ENCODE assay signal across 8 cellular contexts in the genomic region with DNA sequence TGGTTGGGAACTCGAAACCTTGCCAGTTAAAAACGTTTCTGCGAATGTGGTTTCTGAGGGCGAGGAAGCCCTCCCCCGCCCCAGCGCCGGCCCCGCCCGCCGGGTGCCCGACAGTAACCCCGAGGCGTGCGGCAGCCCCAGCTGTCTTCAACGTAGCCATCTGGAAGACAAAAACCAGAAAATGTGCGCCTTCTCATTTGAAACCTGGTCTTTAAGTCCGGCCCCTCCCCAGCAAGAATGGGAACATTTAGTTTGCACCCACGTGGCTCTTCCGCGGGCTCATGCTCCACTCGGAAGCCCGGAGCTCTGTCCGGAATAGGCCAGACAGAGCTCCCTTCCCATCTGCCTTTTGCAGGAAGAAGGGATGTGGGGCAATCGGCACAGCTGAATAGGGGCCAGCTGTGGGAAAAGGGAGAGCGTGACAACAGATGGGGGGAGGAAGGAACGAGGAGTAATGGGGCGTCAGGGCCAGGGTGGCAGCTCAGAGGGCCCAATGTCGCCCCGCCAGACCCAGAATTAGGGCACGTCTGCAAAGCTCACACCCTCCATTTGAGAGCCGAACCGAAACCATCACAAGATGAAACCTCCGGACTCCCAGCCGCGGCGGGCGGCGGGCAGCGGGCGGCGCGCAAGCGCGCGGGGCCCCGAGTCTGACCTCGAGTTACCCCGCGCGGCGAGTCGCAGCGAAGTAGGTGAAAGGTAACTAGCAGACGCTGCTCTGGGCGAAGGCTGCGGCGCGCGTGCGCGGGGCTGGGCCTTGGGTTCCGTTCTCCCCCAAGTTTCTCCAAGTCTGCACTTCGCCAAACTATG.
A peak's percentile ranks its signal among the peaks of the same experiment; 100 is the strongest.
DNase-seq lines count a peak whose midpoint lies in the region; FAIRE-seq and TF ChIP-seq lines count a peak whose summit lies in the region.

No MANE protein-coding gene starts in this region.

- H3K27me3 ChIP-seq in Loucy (ENCODE audit: insufficient read depth, low read length, poor library complexity, severe bottlenecking), result no peaks in the 10 kb centered on the region
- no peaks in the 10 kb centered on the region for H3K27me3 ChIP-seq in suprapubic skin

- H3K79me2 ChIP-seq in Loucy (ENCODE audit: insufficient read depth, low read length), result no peaks in the 10 kb centered on the region

- H3K36me3 ChIP-seq in Loucy (ENCODE audit: insufficient read depth, low read length), result no peaks in the 10 kb centered on the region
- H3K36me3 ChIP-seq in SK-N-MC (ENCODE audit: insufficient read depth, low read length), result no peaks in the 10 kb centered on the region
- no peaks in the 10 kb centered on the region for H3K36me3 ChIP-seq in suprapubic skin

- peak overlapping the region; percentile 85 for H2AFZ ChIP-seq in Loucy (ENCODE audit: low read length)

- DNase-seq in EH (ENCODE audit: low read depth) (peak; percentile 92), H54 (ENCODE audit: insufficient read length, low spot score) (peak; percentile 93), SK-N-MC (ENCODE audit: low read depth, low spot score) (peak; percentile 8), globus pallidus (ENCODE audit: low spot score) (peak; percentile 90), occipital lobe (lab: John Stamatoyannopoulos, UW) (peak; percentile 76), suprapubic skin (ENCODE audit: low spot score in 2 of 2) (peak; percentile 95)
- DNase-seq in activated naive CD4-positive, alpha-beta T cell treated with anti-CD3 and anti-CD28 coated beads, Interleukin-2, amount 50 U/mL, for 16 hours, result peak; percentile 84

- peak; percentile 66 for FAIRE-seq in H54 (lab: Jason Lieb, UNC)

- H4K20me1 ChIP-seq in Loucy (ENCODE audit: insufficient read depth, low read length, poor library complexity, severe bottlenecking), result no peaks in the 10 kb centered on the region

- H3K9ac ChIP-seq in Loucy (ENCODE audit: low read depth, low read length, poor library complexity, severe bottlenecking), result peak overlapping the region; percentile 81
- peak overlapping the region; percentile 64 for H3K9ac ChIP-seq in SK-N-MC (ENCODE audit: insufficient read length)

- no peaks in the 10 kb centered on the region for H3K9me2 ChIP-seq in Loucy (replicated peaks; ENCODE audit: low read depth, low read length)

- under 1% methylated on average over 31 of the region's 63 CpGs for WGBS in suprapubic skin

- peaks cover 3% of the 10 kb centered on the region; the same call in 1 of the 2 replicates for H3F3A ChIP-seq in Loucy (ENCODE audit: low read depth)

- H3K27ac ChIP-seq in SK-N-MC, result peak overlapping the region; percentile 77; the same call in 1 of the 2 replicates
- H3K27ac ChIP-seq in suprapubic skin, result peak overlapping the region; percentile 97

- no peak for TF ChIP-seq EP300 in suprapubic skin (IDR thresholded peaks at IDR 0.05)

- TF ChIP-seq POLR2A in H54 (IDR thresholded peaks at IDR 0.05; ENCODE audit: low read depth, low read length) (peak; percentile 51; the same call in 1 of the 2 replicates), suprapubic skin (IDR thresholded peaks at IDR 0.05) (peak in 1 of 2 donors; percentile 54)

- peak overlapping the region; percentile 77 for H3K4me3 ChIP-seq in Loucy (ENCODE audit: low read length, poor library complexity, severe bottlenecking)
- peak overlapping the region; percentile 74 for H3K4me3 ChIP-seq in SK-N-MC
- H3K4me3 ChIP-seq in suprapubic skin, result peak overlapping the region; percentile 72

- peaks cover 44% of the 10 kb centered on the region for H3K4me1 ChIP-seq in Loucy (ENCODE audit: insufficient read depth, low read length, poor library complexity, severe bottlenecking)
- H3K4me1 ChIP-seq in suprapubic skin, result peaks cover 43% of the 10 kb centered on the region

- H3K4me2 ChIP-seq in Loucy (ENCODE audit: low read depth, low read length, poor library complexity, severe bottlenecking), result peak overlapping the region; percentile 97

- H3K9me3 ChIP-seq in Loucy (ENCODE audit: insufficient read depth, low read depth, low read length) (no peaks in the 10 kb centered on the region), SK-N-MC (ENCODE audit: low read depth, low read length) (no peaks in the 10 kb centered on the region), suprapubic skin (no peaks in the 10 kb centered on the region)

- TF ChIP-seq CTCF in Loucy (conservative IDR thresholded peaks at IDR 0.05; ENCODE audit: low read length) (no peak), suprapubic skin (IDR thresholded peaks at IDR 0.05) (no peak)

Comparison
In these comparisons a context has a peak if more than half of its experiments do, and no peak if none do; other contexts are left out.
1. Peak in every context shown above with its lines: DNase-seq, H3K4me3 ChIP-seq and H3K27ac ChIP-seq.
2. DNase-seq: peak in every context shown above with its lines; median percentile 95 in suprapubic skin; 93 in H54; 92 in EH; 90 in globus pallidus; 84 in activated naive CD4-positive, alpha-beta T cell treated with anti-CD3 and anti-CD28 coated beads, Interleukin-2, amount 50 U/mL, for 16 hours; 76 in occipital lobe; 8 in SK-N-MC.